Comparison of ENCODE assay signal across 8 cellular contexts in genomic region chr10:43420369-43421200, GRCh38. TPM values are rescaled to one million over a fixed set of nuclear protein-coding genes. Genes with fewer than 3 reads are reported as not detected.
DNase-seq lines count a peak whose midpoint lies in the region; ATAC-seq, FAIRE-seq and TF ChIP-seq lines count a peak whose summit lies in the region.

No MANE protein-coding gene starts in this region.

- CTCF ChIA-PET in A549 (lab: Yijun Ruan, JAX), result interaction anchor here (0.6 to 1.9 kb wide), 6 partner anchors 12 to 1530 kb away, joined by 3 to 5 read pairs (median 4); partner anchors contain the start of gene ZNF487

- H3K4me3 ChIP-seq in A549, result peak overlapping the region; percentile 45

- intact Hi-C loops in dendritic cell treated with granulocyte-macrophage colony-stimulating factor and Interleukin-4, amounts not matched to agents 40 ng/mL and 50 ng/mL, for 4 days (cut with micrococcal nuclease), result loop anchor here (1.0 kb wide), 2 partner anchors 11 to 16 kb away; partner anchors contain the start of gene HNRNPF

- H3K4me3 Mint-ChIP-seq in dendritic cell treated with granulocyte-macrophage colony-stimulating factor and Interleukin-4, amounts not matched to agents 40 ng/mL and 50 ng/mL, for 4 days, result peak overlapping the region; percentile 89

- peak overlapping the region; percentile 71 for H3K4me2 ChIP-seq in A549

- FAIRE-seq in A549 (lab: Jason Lieb, UNC) (no peak), GM18507 (lab: Jason Lieb, UNC) (peak; percentile 78)

- peak in 1 of 2 experiments; percentile 19; a peak in 1 of 5 replicates for TF ChIP-seq RAD21 in A549 (conservative IDR thresholded peaks at IDR 0.05 in 1 of 2, IDR thresholded peaks at IDR 0.05 in 1 of 2)

- 0 out of 3 replicates have a peak, but pooled peaks have one; percentile 14 for TF ChIP-seq CTCF in A549 (IDR thresholded peaks at IDR 0.05)

- H3K36me3 Mint-ChIP-seq in dendritic cell treated with granulocyte-macrophage colony-stimulating factor and Interleukin-4, amounts not matched to agents 40 ng/mL and 50 ng/mL, for 4 days (ENCODE audit: low read depth), result no peaks in the 10 kb centered on the region

- peak overlapping the region; percentile 100 for H3K27ac Mint-ChIP-seq in dendritic cell treated with granulocyte-macrophage colony-stimulating factor and Interleukin-4, amounts not matched to agents 40 ng/mL and 50 ng/mL, for 4 days

- H3K4me1 Mint-ChIP-seq in dendritic cell treated with granulocyte-macrophage colony-stimulating factor and Interleukin-4, amounts not matched to agents 40 ng/mL and 50 ng/mL, for 4 days (ENCODE audit: low read depth), result peaks cover 36% of the 10 kb centered on the region

- no peaks in the 10 kb centered on the region for H3K27me3 Mint-ChIP-seq in dendritic cell treated with granulocyte-macrophage colony-stimulating factor and Interleukin-4, amounts not matched to agents 40 ng/mL and 50 ng/mL, for 4 days

- peaks cover 14% of the 10 kb centered on the region for H3K4me1 ChIP-seq in A549

- TF ChIP-seq POLR2A in A549 (IDR thresholded peaks at IDR 0.05; ENCODE audit: low read length), result peak; percentile 35; the same call in 1 of the 2 replicates

- no peaks in the 10 kb centered on the region for H3K9me3 ChIP-seq in A549

- no peaks in the 10 kb centered on the region for H3K9me3 Mint-ChIP-seq in dendritic cell treated with granulocyte-macrophage colony-stimulating factor and Interleukin-4, amounts not matched to agents 40 ng/mL and 50 ng/mL, for 4 days

- peak; percentile 94 to 95 for ATAC-seq in A549
- ATAC-seq in HG02943 (IDR thresholded peaks at IDR 0.05; ENCODE audit: low read depth, unreplicated experiment), result peak; percentile 79
- peak; percentile 93 for ATAC-seq in left lobe of liver

- POLR2A ChIA-PET in A549 (lab: Yijun Ruan, JAX), result interaction anchor here (0.6 to 3.4 kb wide), 7 partner anchors 8 to 880 kb away, joined by 3 to 28 read pairs (median 3); partner anchors contain the start of gene HNRNPF

- WGBS in A549 (ENCODE audit: missing lambda C conversion rate), result 5% methylated on average over 37 of the region's 63 CpGs

- DNase-seq in A549 (ENCODE audit: low read depth in 1 of 2, low spot score in 1 of 2) (peak; percentile 49 to 82), GM18507 (ENCODE audit: extremely low spot score, insufficient read length, low read depth) (no peak), NCI-H2227 treated with DMSO at 0.1 percent for 48 hours (lab: John Stamatoyannopoulos, UW) (peak; percentile 32), left lobe of liver (ENCODE audit: low spot score) (peak; percentile 96)
- peak; percentile 70 for DNase-seq in activated CD4-positive, alpha-beta T cell treated with anti-CD3 and anti-CD28 coated beads, Interleukin-2, amount 50 U/mL, for 1 hour
- DNase-seq in stimulated activated CD4-positive, alpha-beta T cell treated with anti-CD3 and anti-CD28 coated beads, Interleukin-2, amount 100 ng/mL, for 48 hours, result peak; percentile 73 to 78

- TF ChIP-seq EP300 in A549 (IDR thresholded peaks at IDR 0.05), result no peak

- H3K27ac ChIP-seq in A549, result peak overlapping the region; percentile 91 to 94

TF ChIP-seq in A549, 52 proteins besides CTCF, POLR2A, EP300 and RAD21 (continues in another document):
- TF ChIP-seq JUNB (IDR thresholded peaks at IDR 0.05) (no peak), KDM5A (IDR thresholded peaks at IDR 0.05) (no peak), RCOR1 (IDR thresholded peaks at IDR 0.05; ENCODE audit: low read depth, low read length) (no peak), RNF2 (IDR thresholded peaks at IDR 0.05; ENCODE audit: borderline replicate concordance, low read depth) (no peak), RFX5 (IDR thresholded peaks at IDR 0.05) (no peak), ZNF302 (CRISPR knock-in tag; IDR thresholded peaks at IDR 0.05) (no peak), BHLHE40 (IDR thresholded peaks at IDR 0.05; ENCODE audit: low read depth, low read length) (no peak), HMGXB4 (CRISPR knock-in tag; IDR thresholded peaks at IDR 0.05; ENCODE audit: borderline replicate concordance) (no peak), CHD2 (IDR thresholded peaks at IDR 0.05; ENCODE audit: low read length, partially characterized antibody) (no peak), HEYL (CRISPR knock-in tag; IDR thresholded peaks at IDR 0.05) (no peak), EHMT2 (IDR thresholded peaks at IDR 0.05; ENCODE audit: low read depth) (no peak), POLR2AphosphoS2 (conservative IDR thresholded peaks at IDR 0.05; ENCODE audit: low read length) (no peak), SMC3 (IDR thresholded peaks at IDR 0.05) (0 out of 3 replicates have a peak, but pooled peaks have one; percentile 27), FOXS1 (CRISPR knock-in tag; IDR thresholded peaks at IDR 0.05) (no peak), GATA3 (IDR thresholded peaks at IDR 0.05; ENCODE audit: borderline replicate concordance) (no peak), MAX (IDR thresholded peaks at IDR 0.05) (peak; percentile 98), CBX2 (IDR thresholded peaks at IDR 0.05; ENCODE audit: borderline replicate concordance, low read depth) (no peak), NR3C1 (IDR thresholded peaks at IDR 0.05) (no peak), ZFP36 (IDR thresholded peaks at IDR 0.05; ENCODE audit: borderline replicate concordance, partially characterized antibody) (no peak), ZC3H11A (IDR thresholded peaks at IDR 0.05) (no peak), SREBF2 (IDR thresholded peaks at IDR 0.05) (no peak), CBX8 (IDR thresholded peaks at IDR 0.05) (no peak), BCL3 (IDR thresholded peaks at IDR 0.05) (0 out of 3 replicates have a peak, but pooled peaks have one; percentile 77), FOSB (CRISPR knock-in tag; IDR thresholded peaks at IDR 0.05) (no peak), HDAC2 (IDR thresholded peaks at IDR 0.05) (no peak), MAFK (IDR thresholded peaks at IDR 0.05; ENCODE audit: partially characterized antibody) (peak; percentile 87), ESRRA (IDR thresholded peaks at IDR 0.05; ENCODE audit: borderline replicate concordance, low read length) (no peak), ELK1 (IDR thresholded peaks at IDR 0.05; ENCODE audit: low read depth, low read length) (no peak), HOXB5 (CRISPR knock-in tag; IDR thresholded peaks at IDR 0.05) (no peak; the same call in 1 of the 2 replicates)

RNA-seq across cellular contexts. Expression of gene HNRNPF, which starts 11.6 kb away (rescaled TPM):
- polyA plus RNA-seq in A549 (2011; rRNA removed), result 198 and 271 TPM in 2 replicates
- 236 and 250 TPM in 2 replicates for polyA plus RNA-seq in A549 (2012; cell fraction: cytosol; rRNA removed)
- polyA plus RNA-seq in A549 (2012; cell fraction: nucleus; rRNA removed), result 275 and 276 TPM in 2 replicates
- polyA plus RNA-seq in A549 (2017; fragmentation: RNase III; extraction: RNeasy Plus Mini Kit Qiagen cat#74134 plus additional on column Dnase treatment), result 217 to 228 TPM (median 221 TPM) in 3 replicates
- polyA minus RNA-seq in A549 (2011; rRNA and poly(A)+ RNA removed), result 220 and 241 TPM in 2 replicates
- 118 TPM for total RNA-seq in left lobe of liver

RNA-seq across cellular contexts. Expression of gene ZNF487, which starts 16.3 kb away (rescaled TPM):
- polyA plus RNA-seq in A549 (2011; rRNA removed), result 7.2 and 9.4 TPM in 2 replicates
- polyA plus RNA-seq in A549 (2012; cell fraction: cytosol; rRNA removed), result 5.9 and 6.8 TPM in 2 replicates
- 4.3 and 5.4 TPM in 2 replicates for polyA plus RNA-seq in A549 (2012; cell fraction: nucleus; rRNA removed)
- polyA plus RNA-seq in A549 (2017; fragmentation: RNase III; extraction: RNeasy Plus Mini Kit Qiagen cat#74134 plus additional on column Dnase treatment), result 3.7 to 4.9 TPM (median 4.3 TPM) in 3 replicates
- 3.0 and 4.7 TPM in 2 replicates for polyA minus RNA-seq in A549 (2011; rRNA and poly(A)+ RNA removed)
- total RNA-seq in left lobe of liver, result 1.8 TPM

RNA-seq across cellular contexts. Expression of gene FXYD4, which starts 49.1 kb away (rescaled TPM):
- not detected in 2 replicates for polyA plus RNA-seq in A549 (2011; rRNA removed)
- not detected in 2 replicates for polyA plus RNA-seq in A549 (2012; cell fraction: cytosol; rRNA removed)
- not detected in 2 replicates for polyA plus RNA-seq in A549 (2012; cell fraction: nucleus; rRNA removed)
- polyA plus RNA-seq in A549 (2017; fragmentation: RNase III; extraction: RNeasy Plus Mini Kit Qiagen cat#74134 plus additional on column Dnase treatment), result not detected in 3 replicates
- polyA minus RNA-seq in A549 (2011; rRNA and poly(A)+ RNA removed), result not detected in 2 replicates
- total RNA-seq in left lobe of liver, result not detected
